In genomic region chr15:68205949-68206539, GRCh38 we compare ENCODE assay signal across 8 cellular contexts. TPM values are rescaled to one million over a fixed set of nuclear protein-coding genes. Genes with fewer than 3 reads are reported as not detected.
DNase-seq lines count a peak whose midpoint lies in the region; ATAC-seq and TF ChIP-seq lines count a peak whose summit lies in the region.

No MANE protein-coding gene starts in this region.

- DNase-seq in GF-D8 (lab: John Stamatoyannopoulos, UW) (peak; percentile 69), Peyer's patch (peak in 2 of 3 donors; percentile 86 to 87), heart right ventricle (peak; percentile 59 to 73), progenitor cell of endocrine pancreas (ENCODE audit: low spot score, unreplicated experiment) (no peak), DMS 273 (lab: John Stamatoyannopoulos, UW; ENCODE audit: unreplicated experiment) (no peak)
- DNase-seq in stimulated activated CD8-positive, alpha-beta memory T cell treated with anti-CD3 and anti-CD28 coated beads, Interleukin-4, amount 100 ng/mL, for 48 hours, result no peak

- no peaks in the 10 kb centered on the region for H3K27me3 ChIP-seq in Peyer's patch
- H3K27me3 ChIP-seq in heart right ventricle, result no peaks in the 10 kb centered on the region

- peak overlapping the region; percentile 26 for H3K4me3 Mint-ChIP-seq in progenitor cell of endocrine pancreas (ENCODE audit: low read depth)

- no peak for TF ChIP-seq CTCF in Peyer's patch (IDR thresholded peaks at IDR 0.05)
- no peak for TF ChIP-seq CTCF in heart right ventricle (IDR thresholded peaks at IDR 0.05)
- TF ChIP-seq CTCF in progenitor cell of endocrine pancreas (IDR thresholded peaks at IDR 0.05; ENCODE audit: unreplicated experiment), result no peak

- intact Hi-C loops in heart right ventricle (cut with DNase I), result loop anchor here in 1 of 10 donors (5.0 kb wide), 1 partner anchor 344 kb away; no protein-coding TSS in a partner anchor

- TF ChIP-seq POLR2A in Peyer's patch (IDR thresholded peaks at IDR 0.05), result peak in 1 of 2 donors; percentile 48

- 64 to 74% methylated on average over 14 of the region's 14 CpGs for WGBS in heart right ventricle, 2 donors

- ATAC-seq in heart right ventricle (peak; percentile 24 to 78 (median 66)), GM18520 (IDR thresholded peaks at IDR 0.05; ENCODE audit: unreplicated experiment) (no peak), HG03439 (IDR thresholded peaks at IDR 0.05; ENCODE audit: unreplicated experiment) (no peak)

- H3K27me3 Mint-ChIP-seq in progenitor cell of endocrine pancreas, result no peaks in the 10 kb centered on the region

- no peaks in the 10 kb centered on the region for H3K36me3 ChIP-seq in Peyer's patch
- H3K36me3 ChIP-seq in heart right ventricle, result peaks cover 0 to 6% (median 0%) of the 10 kb centered on the region in 9 donors

- H3K4me1 Mint-ChIP-seq in progenitor cell of endocrine pancreas (ENCODE audit: low read depth), result peaks cover 18% of the 10 kb centered on the region

- H3K4me1 ChIP-seq in Peyer's patch, result peaks cover 0 to 37% (median 0%) of the 10 kb centered on the region in 4 donors
- peaks cover 0 to 61% (median 34%) of the 10 kb centered on the region in 9 donors for H3K4me1 ChIP-seq in heart right ventricle

- no peaks in the 10 kb centered on the region for H3K9me3 Mint-ChIP-seq in progenitor cell of endocrine pancreas (ENCODE audit: low read depth)

- H3K27ac ChIP-seq in Peyer's patch (peak overlapping the region; percentile 17 to 90 (median 78)), heart right ventricle (peak overlapping the region in 9 of 10 donors; percentile 11 to 90 (median 51))

- H3K27ac Mint-ChIP-seq in progenitor cell of endocrine pancreas, result peak overlapping the region; percentile 74

- H3K36me3 Mint-ChIP-seq in progenitor cell of endocrine pancreas (ENCODE audit: insufficient read depth), result no peaks in the 10 kb centered on the region

- H3K9me3 ChIP-seq in Peyer's patch (no peaks in the 10 kb centered on the region), heart right ventricle (no peaks in the 10 kb centered on the region)

- H3K4me3 ChIP-seq in Peyer's patch, result peak overlapping the region in 2 of 4 donors; percentile 57 to 63
- H3K4me3 ChIP-seq in heart right ventricle, result peak overlapping the region in 6 of 10 donors; percentile 17 to 37 (median 29)

RNA-seq across cellular contexts. Expression of gene CALML4, which starts 0.9 kb away (rescaled TPM):
- 100 to 1,000 TPM in 3 of 4 donors, 10 to 100 TPM in 1; 57.8 to 153 (median 126) TPM for total RNA-seq in Peyer's patch
- total RNA-seq in heart right ventricle, result 1 to 10 TPM in 3 of 10 donors, under 1 TPM in 7; 0.28 to 1.8 (median 0.81) TPM
- polyA plus RNA-seq in heart right ventricle, result 1 to 10 TPM; 1.9 to 5.9 TPM
- 9.7 and 11.9 TPM in 2 replicates for total RNA-seq in progenitor cell of endocrine pancreas

RNA-seq across cellular contexts. Expression of gene CLN6, which starts 23.5 kb away (rescaled TPM):
- total RNA-seq in Peyer's patch, result 10 to 100 TPM; 19.0 to 38.0 (median 23.0) TPM
- total RNA-seq in heart right ventricle, result 10 to 100 TPM in 2 of 10 donors, 1 to 10 TPM in 8; 5.8 to 14.2 (median 8.9) TPM
- 10 to 100 TPM; 10.6 to 14.2 TPM for polyA plus RNA-seq in heart right ventricle
- total RNA-seq in progenitor cell of endocrine pancreas, result 46.6 and 48.4 TPM in 2 replicates

Comparison
In these comparisons a context has a peak if more than half of its experiments do, and no peak if none do; other contexts are left out.
1. DNase-seq: peak in GF-D8 (single experiment), Peyer's patch (2 of 3) and heart right ventricle (2 of 2); none in progenitor cell of endocrine pancreas (single experiment), stimulated activated CD8-positive, alpha-beta memory T cell treated with anti-CD3 and anti-CD28 coated beads, Interleukin-4, amount 100 ng/mL, for 48 hours (single experiment) and DMS 273 (single experiment).
2. ATAC-seq: peak in heart right ventricle (8 of 8); none in GM18520 (single experiment) and HG03439 (single experiment).